In genomic region chr4:143879561-143879960, GRCh38 we compare ENCODE assay signal across 4 cellular contexts. TPM values are rescaled to one million over a fixed set of nuclear protein-coding genes. Genes with fewer than 3 reads are reported as not detected.
"Had no signal": no experiment of that assay in that cellular context is flagged by ENCODE, and none has a peak within 500 bp of the region (broad histone marks: within the 10 kb centered on the region; RNA-seq: fewer than 3 reads in every experiment).

No MANE protein-coding gene starts in this region.

RNA-seq across cellular contexts. Expression of gene GYPE, which starts 25.8 kb away (rescaled TPM):
- total RNA-seq: activated CD4-positive, alpha-beta T cell treated with anti-CD3 and anti-CD28 coated beads, Interleukin-2, amount 10 ng/mL, durations not matched to agents 24 days and 14 days; activated T-helper 17 cell treated with anti-CD3 and anti-CD28 coated beads, Interleukin-2, amount 50 U/mL, for 72 hours; astrocyte; body of pancreas had no signal
